In the genomic region with DNA sequence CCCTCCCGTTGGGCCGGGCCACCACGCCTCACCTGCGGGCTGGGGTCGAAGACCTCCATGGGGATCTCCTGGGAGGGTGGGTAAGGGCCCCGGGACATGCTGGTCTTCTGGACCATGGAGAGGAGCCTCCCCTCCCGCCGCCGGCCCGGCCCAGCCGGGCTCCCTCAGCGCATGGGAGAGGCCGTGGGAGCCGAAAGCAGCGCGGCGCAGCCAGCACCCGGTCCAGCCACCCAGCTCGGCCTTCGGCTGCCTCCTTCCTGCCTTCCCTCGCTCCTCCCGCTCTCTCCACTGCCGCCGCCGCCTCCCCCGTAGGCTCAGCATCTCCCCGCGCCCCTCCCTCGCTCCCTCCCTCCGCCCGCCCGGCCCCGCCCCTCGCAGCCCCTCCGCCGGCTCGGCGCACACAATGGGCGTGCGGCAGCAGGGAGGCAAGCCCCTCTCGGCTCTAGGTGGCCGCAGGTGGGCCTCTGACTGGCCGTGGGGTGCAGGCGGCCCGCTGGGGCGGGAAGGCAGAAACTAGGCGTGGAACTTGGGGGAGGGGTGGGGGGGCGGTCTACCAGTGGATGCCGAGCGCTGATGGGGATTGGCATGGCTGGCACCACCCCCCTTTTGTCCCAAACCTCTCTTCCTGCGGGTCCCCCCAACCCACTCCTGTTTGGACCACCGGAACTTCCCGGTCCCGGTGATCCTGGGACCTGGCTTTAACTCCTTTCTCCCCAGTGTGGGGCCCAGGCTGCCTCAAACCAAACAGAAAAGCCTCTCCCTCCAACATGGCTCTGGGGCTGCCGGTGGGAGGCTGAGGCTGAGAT, we compare ENCODE assay signal across 8 cellular contexts. TPM values are rescaled to one million over a fixed set of nuclear protein-coding genes. Genes with fewer than 3 reads are reported as not detected.
DNase-seq lines count a peak whose midpoint lies in the region; ATAC-seq and TF ChIP-seq lines count a peak whose summit lies in the region.

Gene CACNB1, minus strand, starts transcription at position 290 of the 806 bp plus-strand sequence. Its CDS starts 174 bp downstream, at position 116.

- peaks cover 21 to 85% (median 65%) of the 10 kb centered on the region in 6 donors for H3K4me1 ChIP-seq in spleen

- intact Hi-C loops in spleen (cut with DNase I; ENCODE audit: low total_unique reads), result no loop called here

- no peak for TF ChIP-seq CTCF in cardiac fibroblast (IDR thresholded peaks at IDR 0.05; ENCODE audit: low read depth, low read length)
- no peak for TF ChIP-seq CTCF in spleen (IDR thresholded peaks at IDR 0.05 in 8 of 11, conservative IDR thresholded peaks at IDR 0.05 in 3 of 11)

- WGBS in spleen, 5 donors, result 1 to 2% (median 1%) methylated on average over 27 to 54 of the region's 55 CpGs

- peaks cover 0 to 12% (median 0%) of the 10 kb centered on the region in 7 donors for H3K27me3 ChIP-seq in spleen (replicated peaks in 1 of 7)

- TF ChIP-seq POLR2A in GM18951 (IDR thresholded peaks at IDR 0.05; ENCODE audit: extremely low read depth, insufficient read depth, insufficient read length) (peak; percentile 69), spleen (IDR thresholded peaks at IDR 0.05) (no peak)

- ATAC-seq in GM21381 (IDR thresholded peaks at IDR 0.05; ENCODE audit: unreplicated experiment), result no peak

- DNase-seq in 8988T (peak; percentile 83), NCI-H2171 treated with DMSO at 0.1 percent for 48 hours (lab: John Stamatoyannopoulos, UW) (peak; percentile 77), cardiac fibroblast (ENCODE audit: low read depth in 2 of 2) (peak; percentile 73 to 83), islet precursor cell (peak; percentile 97), spleen (peak; percentile 90)
- peak; percentile 31 to 50 (median 43) for DNase-seq in activated CD4-positive, CD25-positive, alpha-beta regulatory T cell (lab: John Stamatoyannopoulos, UW)

- H3K27ac ChIP-seq in spleen, result peak within 1 kb of the TSS; percentile 56 to 98 (median 96)

- no peaks in the 10 kb centered on the region for H3K9me3 ChIP-seq in spleen

- peak within 1 kb of the TSS; percentile 82 to 90 for H3K4me3 ChIP-seq in cardiac fibroblast (replicated peaks in 1 of 2; ENCODE audit: low read depth in 2 of 2, low read length in 2 of 2)
- H3K4me3 ChIP-seq in spleen, result peak within 1 kb of the TSS; percentile 58 to 86 (median 72)

- in situ Hi-C loops in GM18951 (cut with MboI; ENCODE audit: low sequenced_read_pairs, unreplicated experiment), result no loop called here

- H3K36me3 ChIP-seq in spleen, result peaks cover 2 to 27% (median 19%) of the 10 kb centered on the region in 6 donors

RNA-seq across cellular contexts. Expression of gene CACNB1, which starts in this region (rescaled TPM):
- 10 to 100 TPM in 2 of 7 donors, 1 to 10 TPM in 5; 4.1 to 11.9 (median 7.1) TPM for total RNA-seq in spleen
- 1 to 10 TPM; 2.0 to 5.0 (median 4.2) TPM for polyA plus RNA-seq in spleen

Comparison
In these comparisons a context has a peak if more than half of its experiments do, and no peak if none do; other contexts are left out.
1. DNase-seq: peak in every context shown above with its lines; median percentile 97 in islet precursor cell; 90 in spleen; 83 in 8988T; 78 in cardiac fibroblast; 77 in NCI-H2171 treated with DMSO at 0.1 percent for 48 hours; 43 in activated CD4-positive, CD25-positive, alpha-beta regulatory T cell.